8 cellular contexts compared by ENCODE assay signal in genomic region chr14:21103710-21104447, GRCh38. TPM values are rescaled to one million over a fixed set of nuclear protein-coding genes. Genes with fewer than 3 reads are reported as not detected.
DNase-seq lines count a peak whose midpoint lies in the region; ATAC-seq, FAIRE-seq and TF ChIP-seq lines count a peak whose summit lies in the region.

No MANE protein-coding gene starts in this region.

- H3K4me1 Mint-ChIP-seq in dendritic cell treated with granulocyte-macrophage colony-stimulating factor and Interleukin-4, amounts not matched to agents 40 ng/mL and 50 ng/mL, for 4 days (ENCODE audit: low read depth), result peaks cover 54% of the 10 kb centered on the region

- no peaks in the 10 kb centered on the region for H3K9me3 ChIP-seq in HepG2 (ENCODE audit: low read length)

- peak overlapping the region; percentile 70 for H3K4me3 Mint-ChIP-seq in dendritic cell treated with granulocyte-macrophage colony-stimulating factor and Interleukin-4, amounts not matched to agents 40 ng/mL and 50 ng/mL, for 4 days

- H3K27me3 ChIP-seq in HepG2 (ENCODE audit: control insufficient read depth in 1 of 2, insufficient read depth in 2 of 2, low read length in 2 of 2), result no peaks in the 10 kb centered on the region; a peak in 1 of 5 replicates

- H3K27ac Mint-ChIP-seq in dendritic cell treated with granulocyte-macrophage colony-stimulating factor and Interleukin-4, amounts not matched to agents 40 ng/mL and 50 ng/mL, for 4 days, result peak overlapping the region; percentile 85

- no peaks in the 10 kb centered on the region for H3K36me3 Mint-ChIP-seq in dendritic cell treated with granulocyte-macrophage colony-stimulating factor and Interleukin-4, amounts not matched to agents 40 ng/mL and 50 ng/mL, for 4 days (ENCODE audit: low read depth)

- peak in 1 of 2 experiments; percentile 95; a peak in 2 of 4 replicates for TF ChIP-seq POLR2A in HepG2 (IDR thresholded peaks at IDR 0.05; ENCODE audit: insufficient read depth in 1 of 2, low read depth in 2 of 2, low read length in 2 of 2)

- no peaks in the 10 kb centered on the region for H3K27me3 Mint-ChIP-seq in dendritic cell treated with granulocyte-macrophage colony-stimulating factor and Interleukin-4, amounts not matched to agents 40 ng/mL and 50 ng/mL, for 4 days

- TF ChIP-seq EP300 in HepG2 (IDR thresholded peaks at IDR 0.05; ENCODE audit: low read depth in 2 of 2, low read length in 2 of 2) (peak in 1 of 2 experiments; percentile 76; a peak in 2 of 4 replicates), HepG2 (CRISPR knock-in tag; IDR thresholded peaks at IDR 0.05; ENCODE audit: borderline replicate concordance) (peak; percentile 62; the same call in 1 of the 2 replicates)

- peaks cover 80% of the 10 kb centered on the region for H3K4me1 ChIP-seq in HepG2 (ENCODE audit: insufficient read depth, low read length)

- CTCF ChIA-PET in HepG2 (lab: Yijun Ruan, JAX; ENCODE audit: low intra/inter-chr PET ratio, low total read pairs), result interaction anchor here (1.1 to 8.0 kb wide), 6 partner anchors 11 to 92 kb away, joined by 3 to 320 read pairs (median 14); partner anchors contain the start of genes ARHGEF40 and ZNF219

- peak overlapping the region; percentile 97 for H3K27ac ChIP-seq in HepG2 (ENCODE audit: extremely low read length, insufficient read depth, low read length)

- in situ Hi-C loops in HepG2 (cut with HindIII; ENCODE audit: extremely low pct_ligation_motif_present, low pct_unique_long_range_greater_than_20kb), result loop anchor here (5.0 kb wide), 2 partner anchors 37 to 87 kb away; no protein-coding TSS in a partner anchor

- WGBS in HepG2 (ENCODE audit: low lambda C conversion rate), result under 1% methylated on average over 49 of the region's 62 CpGs

- H4K20me1 ChIP-seq in HepG2 (ENCODE audit: insufficient read depth, low read length), result no peaks in the 10 kb centered on the region

- H3K79me2 ChIP-seq in HepG2 (ENCODE audit: insufficient read depth, low read length), result peaks cover 11% of the 10 kb centered on the region

- peak; percentile 98 for DNase-seq in CD1c-positive myeloid dendritic cell (ENCODE audit: extremely low spot score)
- DNase-seq in NCI-H69 (lab: John Stamatoyannopoulos, UW), result peak; percentile 98
- peak; percentile 90 to 92 for DNase-seq in activated CD4-positive, alpha-beta T cell treated with anti-CD3 and anti-CD28 coated beads, Interleukin-2, amount 50 U/mL, for 24 hours (ENCODE audit: low read depth in 1 of 2, low spot score in 1 of 2)
- DNase-seq in HepG2 (ENCODE audit: low spot score), result peak; percentile 98
- DNase-seq in stimulated activated CD4-positive, alpha-beta T cell treated with anti-CD3 and anti-CD28 coated beads, Interleukin-2, amount 100 ng/mL, for 48 hours, result peak; percentile 89 to 90

- no peak overlapping the region for H2AFZ ChIP-seq in HepG2 (ENCODE audit: low read length)

- H3K9ac ChIP-seq in HepG2 (ENCODE audit: insufficient read depth, low read depth, low read length), result peak overlapping the region; percentile 95

- H3K36me3 ChIP-seq in HepG2 (replicated peaks in 1 of 2; ENCODE audit: control insufficient read depth in 1 of 2, insufficient read depth in 2 of 2, low read length in 2 of 2), result no peaks in the 10 kb centered on the region

- peak; percentile 82 for ATAC-seq in GM19372 (IDR thresholded peaks at IDR 0.05; ENCODE audit: low read depth, unreplicated experiment)
- peak; percentile 89 for ATAC-seq in HG03521 (IDR thresholded peaks at IDR 0.05; ENCODE audit: unreplicated experiment)
- ATAC-seq in HepG2, result peak; percentile 83

- POLR2A ChIA-PET in HepG2 (lab: Yijun Ruan, JAX), result interaction anchor here (0.7 to 6.5 kb wide), 23 partner anchors 9 to 422 kb away, joined by 3 to 141 read pairs (median 5); partner anchors contain the start of genes ARHGEF40 and NDRG2

- BruUV-seq in HepG2 (replicated peaks; lab: Mats Ljungman, UMichigan), result TSS peak; percentile 93

- peak; percentile 74 for TF ChIP-seq RAD21 in HepG2 (CRISPR knock-in tag; IDR thresholded peaks at IDR 0.05)

- peak overlapping the region; percentile 61 to 82 (median 66) for H3K4me3 ChIP-seq in HepG2 (replicated peaks in 1 of 3; ENCODE audit: insufficient read depth in 1 of 3, low read depth in 2 of 3, low read length in 3 of 3)

- TF ChIP-seq CTCF in HepG2 (CRISPR knock-in tag; IDR thresholded peaks at IDR 0.05), result peak; percentile 95

- intact Hi-C loops in dendritic cell treated with granulocyte-macrophage colony-stimulating factor and Interleukin-4, amounts not matched to agents 40 ng/mL and 50 ng/mL, for 4 days (cut with micrococcal nuclease), result loop anchor here (1.0 to 2.0 kb wide), 2 partner anchors 13 to 33 kb away; no protein-coding TSS in a partner anchor
- intact Hi-C loops in HepG2 (cut with micrococcal nuclease; ENCODE audit: unreplicated experiment), result loop anchor here (1.0 kb wide), 4 partner anchors 8 to 90 kb away; no protein-coding TSS in a partner anchor

- peak; percentile 18 for FAIRE-seq in HepG2 (lab: Jason Lieb, UNC)

- no peaks in the 10 kb centered on the region for H3K9me3 Mint-ChIP-seq in dendritic cell treated with granulocyte-macrophage colony-stimulating factor and Interleukin-4, amounts not matched to agents 40 ng/mL and 50 ng/mL, for 4 days

- peak overlapping the region; percentile 94 for H3K4me2 ChIP-seq in HepG2 (ENCODE audit: low read depth, low read length)

RNA-seq across cellular contexts. Expression of gene TMEM253, which starts 3.0 kb away (rescaled TPM):
- 0.29 TPM in 1 of 2 replicates, not detected in the other for total RNA-seq in HepG2 (2016; rRNA removed; fragmentation: Illumina TruSeq; extraction: Trizol)
- 0.20 TPM in 1 of 2 replicates, not detected in the other for total RNA-seq in HepG2 (2016; cell fraction: cytosol; rRNA removed; fragmentation: Illumina TruSeq; extraction: Trizol; ENCODE audit: low read depth)
- total RNA-seq in HepG2 (2016; cell fraction: insoluble cytoplasmic fraction; rRNA removed; fragmentation: Illumina TruSeq; extraction: Trizol), result 0.16 and 0.17 TPM in 2 replicates
- 0.21 and 0.25 TPM in 2 replicates for total RNA-seq in HepG2 (2016; cell fraction: membrane; rRNA removed; fragmentation: Illumina TruSeq; extraction: Trizol)
- 0.60 and 0.68 TPM in 2 replicates for total RNA-seq in HepG2 (2016; cell fraction: nucleus; rRNA removed; fragmentation: Illumina TruSeq; extraction: Trizol)
- polyA plus RNA-seq in HepG2 (2011; rRNA removed), result 0.45 and 0.65 TPM in 2 replicates
- polyA plus RNA-seq in HepG2 (2011; cell fraction: cytosol; rRNA removed), result 0.19 and 0.23 TPM in 2 replicates
- 1.1 and 2.0 TPM in 2 replicates for polyA plus RNA-seq in HepG2 (2011; cell fraction: nucleus; rRNA removed)
- polyA plus RNA-seq in HepG2 (2012), result 0.66 and 0.69 TPM in 2 replicates
- polyA plus RNA-seq in HepG2 (2016; cell fraction: cytosol; fragmentation: Illumina TruSeq; extraction: Trizol; ENCODE audit: low read depth), result 0.52 and 0.61 TPM in 2 replicates
- 0.40 and 0.95 TPM in 2 replicates for polyA plus RNA-seq in HepG2 (2016; cell fraction: insoluble cytoplasmic fraction; fragmentation: Illumina TruSeq; extraction: Trizol; ENCODE audit: low read depth)
- 0.92 and 1.2 TPM in 2 replicates for polyA plus RNA-seq in HepG2 (2016; cell fraction: membrane; fragmentation: Illumina TruSeq; extraction: Trizol; ENCODE audit: low read depth)
- polyA plus RNA-seq in HepG2 (2016; cell fraction: nucleus; fragmentation: Illumina TruSeq; extraction: Trizol; ENCODE audit: insufficient read depth, low read depth), result 0.88 and 0.92 TPM in 2 replicates
- 1.0 and 3.5 TPM in 2 replicates for polyA minus RNA-seq in HepG2 (2011; rRNA and poly(A)+ RNA removed; ENCODE audit: low replicate concordance)
- polyA minus RNA-seq in HepG2 (2011; cell fraction: cytosol; rRNA and poly(A)+ RNA removed), result not detected in 2 replicates
- 1.3 TPM in 1 of 2 replicates, not detected in the other for polyA minus RNA-seq in HepG2 (2011; cell fraction: nucleus; rRNA and poly(A)+ RNA removed)

RNA-seq across cellular contexts. Expression of gene ZNF219, which starts 5.4 kb away (rescaled TPM):
- 21.0 and 36.6 TPM in 2 replicates for total RNA-seq in HepG2 (2016; rRNA removed; fragmentation: Illumina TruSeq; extraction: Trizol)
- 20.7 and 21.8 TPM in 2 replicates for total RNA-seq in HepG2 (2016; cell fraction: cytosol; rRNA removed; fragmentation: Illumina TruSeq; extraction: Trizol; ENCODE audit: low read depth)
- total RNA-seq in HepG2 (2016; cell fraction: insoluble cytoplasmic fraction; rRNA removed; fragmentation: Illumina TruSeq; extraction: Trizol), result 19.3 and 35.8 TPM in 2 replicates
- 53.1 and 55.3 TPM in 2 replicates for total RNA-seq in HepG2 (2016; cell fraction: membrane; rRNA removed; fragmentation: Illumina TruSeq; extraction: Trizol)
- total RNA-seq in HepG2 (2016; cell fraction: nucleus; rRNA removed; fragmentation: Illumina TruSeq; extraction: Trizol), result 26.4 and 33.6 TPM in 2 replicates
- 34.5 and 42.2 TPM in 2 replicates for polyA plus RNA-seq in HepG2 (2011; rRNA removed)
- polyA plus RNA-seq in HepG2 (2011; cell fraction: cytosol; rRNA removed), result 26.6 and 62.4 TPM in 2 replicates
- 171 and 203 TPM in 2 replicates for polyA plus RNA-seq in HepG2 (2011; cell fraction: nucleus; rRNA removed)
- 21.1 and 23.1 TPM in 2 replicates for polyA plus RNA-seq in HepG2 (2012)
- 37.9 and 42.6 TPM in 2 replicates for polyA plus RNA-seq in HepG2 (2016; cell fraction: cytosol; fragmentation: Illumina TruSeq; extraction: Trizol; ENCODE audit: low read depth)
- polyA plus RNA-seq in HepG2 (2016; cell fraction: insoluble cytoplasmic fraction; fragmentation: Illumina TruSeq; extraction: Trizol; ENCODE audit: low read depth), result 34.5 and 39.2 TPM in 2 replicates
- 72.9 and 82.3 TPM in 2 replicates for polyA plus RNA-seq in HepG2 (2016; cell fraction: membrane; fragmentation: Illumina TruSeq; extraction: Trizol; ENCODE audit: low read depth)
- polyA plus RNA-seq in HepG2 (2016; cell fraction: nucleus; fragmentation: Illumina TruSeq; extraction: Trizol; ENCODE audit: insufficient read depth, low read depth), result 76.4 and 80.2 TPM in 2 replicates
- 41.2 and 86.7 TPM in 2 replicates for polyA minus RNA-seq in HepG2 (2011; rRNA and poly(A)+ RNA removed; ENCODE audit: low replicate concordance)
- polyA minus RNA-seq in HepG2 (2011; cell fraction: cytosol; rRNA and poly(A)+ RNA removed), result 20.3 and 21.8 TPM in 2 replicates
- 61.3 and 63.0 TPM in 2 replicates for polyA minus RNA-seq in HepG2 (2011; cell fraction: nucleus; rRNA and poly(A)+ RNA removed)

RNA-seq across cellular contexts. Expression of gene ARHGEF40, which starts 33.8 kb away (rescaled TPM):
- total RNA-seq in HepG2 (2016; rRNA removed; fragmentation: Illumina TruSeq; extraction: Trizol), result 18.5 and 28.1 TPM in 2 replicates
- total RNA-seq in HepG2 (2016; cell fraction: cytosol; rRNA removed; fragmentation: Illumina TruSeq; extraction: Trizol; ENCODE audit: low read depth), result 5.0 and 7.1 TPM in 2 replicates
- 15.0 and 26.8 TPM in 2 replicates for total RNA-seq in HepG2 (2016; cell fraction: insoluble cytoplasmic fraction; rRNA removed; fragmentation: Illumina TruSeq; extraction: Trizol)
- 8.4 and 8.6 TPM in 2 replicates for total RNA-seq in HepG2 (2016; cell fraction: membrane; rRNA removed; fragmentation: Illumina TruSeq; extraction: Trizol)
- total RNA-seq in HepG2 (2016; cell fraction: nucleus; rRNA removed; fragmentation: Illumina TruSeq; extraction: Trizol), result 32.3 and 36.7 TPM in 2 replicates
- polyA plus RNA-seq in HepG2 (2011; rRNA removed), result 78.1 and 97.1 TPM in 2 replicates
- polyA plus RNA-seq in HepG2 (2011; cell fraction: cytosol; rRNA removed), result 47.9 and 68.0 TPM in 2 replicates
- polyA plus RNA-seq in HepG2 (2011; cell fraction: nucleus; rRNA removed), result 243 and 248 TPM in 2 replicates
- polyA plus RNA-seq in HepG2 (2012), result 34.1 and 49.5 TPM in 2 replicates
- polyA plus RNA-seq in HepG2 (2016; cell fraction: cytosol; fragmentation: Illumina TruSeq; extraction: Trizol; ENCODE audit: low read depth), result 2.9 and 3.7 TPM in 2 replicates
- polyA plus RNA-seq in HepG2 (2016; cell fraction: insoluble cytoplasmic fraction; fragmentation: Illumina TruSeq; extraction: Trizol; ENCODE audit: low read depth), result 13.8 and 18.7 TPM in 2 replicates
- polyA plus RNA-seq in HepG2 (2016; cell fraction: membrane; fragmentation: Illumina TruSeq; extraction: Trizol; ENCODE audit: low read depth), result 5.9 and 7.3 TPM in 2 replicates
- polyA plus RNA-seq in HepG2 (2016; cell fraction: nucleus; fragmentation: Illumina TruSeq; extraction: Trizol; ENCODE audit: insufficient read depth, low read depth), result 69.4 and 77.3 TPM in 2 replicates
- polyA minus RNA-seq in HepG2 (2011; rRNA and poly(A)+ RNA removed; ENCODE audit: low replicate concordance), result 29.6 and 155 TPM in 2 replicates
- polyA minus RNA-seq in HepG2 (2011; cell fraction: cytosol; rRNA and poly(A)+ RNA removed), result 32.6 and 33.5 TPM in 2 replicates
- 71.0 and 71.2 TPM in 2 replicates for polyA minus RNA-seq in HepG2 (2011; cell fraction: nucleus; rRNA and poly(A)+ RNA removed)

RNA-seq across cellular contexts. Expression of gene RNASE8, which starts 46.3 kb away (rescaled TPM):
- total RNA-seq in HepG2 (2016; rRNA removed; fragmentation: Illumina TruSeq; extraction: Trizol), result not detected in 2 replicates
- total RNA-seq in HepG2 (2016; cell fraction: cytosol; rRNA removed; fragmentation: Illumina TruSeq; extraction: Trizol; ENCODE audit: low read depth), result not detected in 2 replicates
- not detected in 2 replicates for total RNA-seq in HepG2 (2016; cell fraction: insoluble cytoplasmic fraction; rRNA removed; fragmentation: Illumina TruSeq; extraction: Trizol)
- not detected in 2 replicates for total RNA-seq in HepG2 (2016; cell fraction: membrane; rRNA removed; fragmentation: Illumina TruSeq; extraction: Trizol)
- not detected in 2 replicates for total RNA-seq in HepG2 (2016; cell fraction: nucleus; rRNA removed; fragmentation: Illumina TruSeq; extraction: Trizol)
- polyA plus RNA-seq in HepG2 (2011; rRNA removed), result not detected in 2 replicates
- polyA plus RNA-seq in HepG2 (2011; cell fraction: cytosol; rRNA removed), result not detected in 2 replicates
- polyA plus RNA-seq in HepG2 (2011; cell fraction: nucleus; rRNA removed), result not detected in 2 replicates
- not detected in 2 replicates for polyA plus RNA-seq in HepG2 (2012)
- not detected in 2 replicates for polyA plus RNA-seq in HepG2 (2016; cell fraction: cytosol; fragmentation: Illumina TruSeq; extraction: Trizol; ENCODE audit: low read depth)
- not detected in 2 replicates for polyA plus RNA-seq in HepG2 (2016; cell fraction: insoluble cytoplasmic fraction; fragmentation: Illumina TruSeq; extraction: Trizol; ENCODE audit: low read depth)
- polyA plus RNA-seq in HepG2 (2016; cell fraction: membrane; fragmentation: Illumina TruSeq; extraction: Trizol; ENCODE audit: low read depth), result not detected in 2 replicates
- polyA plus RNA-seq in HepG2 (2016; cell fraction: nucleus; fragmentation: Illumina TruSeq; extraction: Trizol; ENCODE audit: insufficient read depth, low read depth), result not detected in 2 replicates
- polyA minus RNA-seq in HepG2 (2011; rRNA and poly(A)+ RNA removed; ENCODE audit: low replicate concordance), result not detected in 2 replicates
- not detected in 2 replicates for polyA minus RNA-seq in HepG2 (2011; cell fraction: cytosol; rRNA and poly(A)+ RNA removed)
- not detected in 2 replicates for polyA minus RNA-seq in HepG2 (2011; cell fraction: nucleus; rRNA and poly(A)+ RNA removed)

RNA-seq across cellular contexts. Expression of gene OR5AU1, which starts 52.0 kb away (rescaled TPM):
- total RNA-seq in HepG2 (2016; rRNA removed; fragmentation: Illumina TruSeq; extraction: Trizol), result not detected in 2 replicates
- total RNA-seq in HepG2 (2016; cell fraction: cytosol; rRNA removed; fragmentation: Illumina TruSeq; extraction: Trizol; ENCODE audit: low read depth), result not detected in 2 replicates
- total RNA-seq in HepG2 (2016; cell fraction: insoluble cytoplasmic fraction; rRNA removed; fragmentation: Illumina TruSeq; extraction: Trizol), result not detected in 2 replicates
- total RNA-seq in HepG2 (2016; cell fraction: membrane; rRNA removed; fragmentation: Illumina TruSeq; extraction: Trizol), result not detected in 2 replicates
- not detected in 2 replicates for total RNA-seq in HepG2 (2016; cell fraction: nucleus; rRNA removed; fragmentation: Illumina TruSeq; extraction: Trizol)
- polyA plus RNA-seq in HepG2 (2011; rRNA removed), result not detected in 2 replicates
- polyA plus RNA-seq in HepG2 (2011; cell fraction: cytosol; rRNA removed), result not detected in 2 replicates
- polyA plus RNA-seq in HepG2 (2011; cell fraction: nucleus; rRNA removed), result not detected in 2 replicates
- not detected in 2 replicates for polyA plus RNA-seq in HepG2 (2012)
- polyA plus RNA-seq in HepG2 (2016; cell fraction: cytosol; fragmentation: Illumina TruSeq; extraction: Trizol; ENCODE audit: low read depth), result not detected in 2 replicates
- not detected in 2 replicates for polyA plus RNA-seq in HepG2 (2016; cell fraction: insoluble cytoplasmic fraction; fragmentation: Illumina TruSeq; extraction: Trizol; ENCODE audit: low read depth)
- polyA plus RNA-seq in HepG2 (2016; cell fraction: membrane; fragmentation: Illumina TruSeq; extraction: Trizol; ENCODE audit: low read depth), result not detected in 2 replicates
- polyA plus RNA-seq in HepG2 (2016; cell fraction: nucleus; fragmentation: Illumina TruSeq; extraction: Trizol; ENCODE audit: insufficient read depth, low read depth), result not detected in 2 replicates
- polyA minus RNA-seq in HepG2 (2011; rRNA and poly(A)+ RNA removed; ENCODE audit: low replicate concordance), result not detected in 2 replicates
- not detected in 2 replicates for polyA minus RNA-seq in HepG2 (2011; cell fraction: cytosol; rRNA and poly(A)+ RNA removed)
- polyA minus RNA-seq in HepG2 (2011; cell fraction: nucleus; rRNA and poly(A)+ RNA removed), result not detected in 2 replicates

Comparison
In these comparisons a context has a peak if more than half of its experiments do, and no peak if none do; other contexts are left out.
1. Peak in every context shown above with its lines: DNase-seq, ATAC-seq, H3K4me3 ChIP-seq and H3K27ac ChIP-seq.